26 cellular contexts compared by ENCODE assay signal in genomic region chr10:101241840-101242707, GRCh38. TPM values are rescaled to one million over a fixed set of nuclear protein-coding genes. Genes with fewer than 3 reads are reported as not detected.
DNase-seq lines count a peak whose midpoint lies in the region; ATAC-seq and TF ChIP-seq lines count a peak whose summit lies in the region.
"Had no signal": no experiment of that assay in that cellular context is flagged by ENCODE, and none has a peak within 500 bp of the region (broad histone marks: within the 10 kb centered on the region; RNA-seq: fewer than 3 reads in every experiment).

No MANE protein-coding gene starts in this region.

- H3K4me1 ChIP-seq in lower lobe of right lung (no peaks in the 10 kb centered on the region), upper lobe of right lung (no peaks in the 10 kb centered on the region)
- H3K4me1 ChIP-seq: adrenal gland, foreskin keratinocyte, thyroid gland had no signal

- H3K4me3 ChIP-seq in lower lobe of right lung: no peak overlapping the region
- H3K4me3 ChIP-seq in upper lobe of right lung: no peak overlapping the region
- H3K4me3 ChIP-seq: adrenal gland, dorsolateral prefrontal cortex, SK-N-MC, thyroid gland had no signal

- H3K27ac ChIP-seq in lower lobe of right lung (no peak overlapping the region), upper lobe of right lung (no peak overlapping the region)
- H3K27ac ChIP-seq: adrenal gland, dorsolateral prefrontal cortex, foreskin keratinocyte, HL-60, KMS-11, SK-N-MC, thyroid gland had no signal

- H3K36me3 ChIP-seq in lower lobe of right lung (no peaks in the 10 kb centered on the region), upper lobe of right lung (no peaks in the 10 kb centered on the region)
- H3K36me3 ChIP-seq: adrenal gland, thyroid gland had no signal

- H3K27me3 Mint-ChIP-seq in activated CD8-positive, alpha-beta T cell treated with anti-CD3 and anti-CD28 coated beads for 36 hours: peaks cover 63% of the 10 kb centered on the region

- peak; percentile 53 to 69 for ATAC-seq in lower lobe of right lung
- peak; percentile 61 for ATAC-seq in upper lobe of right lung
- ATAC-seq in activated CD8-positive, alpha-beta T cell treated with anti-CD3 and anti-CD28 coated beads for 36 hours: no peak
- no peak for ATAC-seq in GM21381 (IDR thresholded peaks at IDR 0.05; ENCODE audit: unreplicated experiment)
- ATAC-seq: foreskin keratinocyte had no signal

- H3K27ac Mint-ChIP-seq in activated CD8-positive, alpha-beta T cell treated with anti-CD3 and anti-CD28 coated beads for 36 hours: no peak overlapping the region
- H3K27ac Mint-ChIP-seq: activated B cell treated with CpG ODN at 0.5 μM for 24 hours; activated CD4-positive, alpha-beta memory T cell treated with anti-CD3 and anti-CD28 coated beads, Interleukin-2, amount 10 ng/mL, durations not matched to agents 7 days and 5 days; B cell; T-helper 2 cell treated with Interferon-gamma antibody and Interleukin-4, amounts not matched to agents 5 μg/mL and 100 μg/mL, for 36 hours had no signal

- CTCF ChIA-PET in activated CD8-positive, alpha-beta T cell treated with anti-CD3 and anti-CD28 coated beads for 36 hours (lab: Charles Lee): interaction anchor here (0.7 to 10.8 kb wide), 5 partner anchors 28 to 225 kb away, joined by 4 to 105 read pairs (median 6); no protein-coding TSS in a partner anchor

- no peaks in the 10 kb centered on the region for H3K9me3 Mint-ChIP-seq in activated CD8-positive, alpha-beta T cell treated with anti-CD3 and anti-CD28 coated beads for 36 hours
- H3K9me3 Mint-ChIP-seq: activated B cell treated with CpG ODN at 0.5 μM for 24 hours; activated CD4-positive, alpha-beta memory T cell treated with anti-CD3 and anti-CD28 coated beads, Interleukin-2, amount 10 ng/mL, durations not matched to agents 7 days and 5 days; T-helper 2 cell treated with Interferon-gamma antibody and Interleukin-4, amounts not matched to agents 5 μg/mL and 100 μg/mL, for 36 hours had no signal

- POLR2A ChIA-PET in activated CD8-positive, alpha-beta T cell treated with anti-CD3 and anti-CD28 coated beads for 36 hours (lab: Charles Lee): no interaction called here

- H3K9me3 ChIP-seq in lower lobe of right lung: no peaks in the 10 kb centered on the region
- no peaks in the 10 kb centered on the region for H3K9me3 ChIP-seq in upper lobe of right lung
- H3K9me3 ChIP-seq: adrenal gland, thyroid gland had no signal

- peaks cover 8% of the 10 kb centered on the region for H3K4me1 Mint-ChIP-seq in activated CD8-positive, alpha-beta T cell treated with anti-CD3 and anti-CD28 coated beads for 36 hours (ENCODE audit: low read depth)

- no peak overlapping the region for H3K4me3 Mint-ChIP-seq in activated CD8-positive, alpha-beta T cell treated with anti-CD3 and anti-CD28 coated beads for 36 hours
- H3K4me3 Mint-ChIP-seq: activated B cell treated with CpG ODN at 0.5 μM for 24 hours; activated CD4-positive, alpha-beta memory T cell treated with anti-CD3 and anti-CD28 coated beads, Interleukin-2, amount 10 ng/mL, durations not matched to agents 7 days and 5 days; B cell; T-helper 2 cell treated with Interferon-gamma antibody and Interleukin-4, amounts not matched to agents 5 μg/mL and 100 μg/mL, for 36 hours had no signal

- no peak for TF ChIP-seq RAD21 in Ishikawa (IDR thresholded peaks at IDR 0.05; ENCODE audit: low read depth)

- no peaks in the 10 kb centered on the region for H3K36me3 Mint-ChIP-seq in activated CD8-positive, alpha-beta T cell treated with anti-CD3 and anti-CD28 coated beads for 36 hours (ENCODE audit: low read depth)

- intact Hi-C loops in lower lobe of right lung (cut with DNase I): no loop called here
- intact Hi-C loops in upper lobe of right lung (cut with DNase I): no loop called here
- intact Hi-C loops in activated CD8-positive, alpha-beta T cell treated with anti-CD3 and anti-CD28 coated beads for 36 hours (cut with micrococcal nuclease): no loop called here

- TF ChIP-seq EP300 in Ishikawa (IDR thresholded peaks at IDR 0.05; ENCODE audit: borderline replicate concordance): no peak

- no peak for TF ChIP-seq CTCF in lower lobe of right lung (IDR thresholded peaks at IDR 0.05)
- no peak for TF ChIP-seq CTCF in upper lobe of right lung (IDR thresholded peaks at IDR 0.05)
- TF ChIP-seq CTCF in activated CD8-positive, alpha-beta T cell treated with anti-CD3 and anti-CD28 coated beads for 36 hours (IDR thresholded peaks at IDR 0.05): no peak

- H3K27me3 ChIP-seq in lower lobe of right lung (ENCODE audit: low read depth): peaks cover 71% of the 10 kb centered on the region
- peaks cover 48% of the 10 kb centered on the region for H3K27me3 ChIP-seq in upper lobe of right lung

- DNase-seq in cerebellar nuclear complex (lab: John Stamatoyannopoulos, UW) (peak; percentile 12 to 44), lower lobe of right lung (no peak), upper lobe of right lung (peak; percentile 73), DMS79 treated with DMSO at 0.1 percent for 48 hours (lab: John Stamatoyannopoulos, UW) (no peak)
- DNase-seq in activated CD8-positive, alpha-beta T cell treated with anti-CD3 and anti-CD28 coated beads for 36 hours: no peak
- DNase-seq: activated B cell treated with CpG ODN at 0.5 μM for 24 hours; activated CD4-positive, alpha-beta memory T cell treated with anti-CD3 and anti-CD28 coated beads, Interleukin-2, amount 10 ng/mL, durations not matched to agents 7 days and 5 days; activated T-cell treated with anti-CD3 and anti-CD28 coated beads, Interleukin-2, amount 50 U/mL, for 1 hour; foreskin keratinocyte; hippocampal formation; NCI-H2029; NCI-H226; NK-92 treated with Interleukin-12 subunit alpha and Interleukin-12 subunit beta, amount 100 ng/mL, for 24 hours; stimulated activated CD4-positive, alpha-beta T cell treated with anti-CD3 and anti-CD28 coated beads, Interleukin-1b, Interleukin-23, amount 100 ng/mL, for 48 hours; stimulated activated naive CD4-positive, alpha-beta T cell treated with Interleukin-2 at 50 U/mL for 16 hours; thyroid gland had no signal

TF ChIP-seq in Ishikawa, 13 proteins besides CTCF, POLR2A, EP300 and RAD21:
- TF ChIP-seq CEBPB (IDR thresholded peaks at IDR 0.05) (peak; percentile 39; the same call in 1 of the 2 replicates), NFIC (IDR thresholded peaks at IDR 0.05) (no peak), TAF1 (IDR thresholded peaks at IDR 0.05; ENCODE audit: low read depth) (no peak)
TF ChIP-seq in Ishikawa: peak in this region for 1.

RNA-seq across cellular contexts. Expression of gene LBX1, which starts 12.8 kb away (rescaled TPM):
- not detected for total RNA-seq in lower lobe of right lung
- total RNA-seq in upper lobe of right lung: not detected
- not detected for total RNA-seq in activated CD8-positive, alpha-beta T cell treated with anti-CD3 and anti-CD28 coated beads for 36 hours
- total RNA-seq: activated B cell treated with CpG ODN at 0.5 μM for 24 hours; activated CD4-positive, alpha-beta memory T cell treated with anti-CD3 and anti-CD28 coated beads, Interleukin-2, amount 10 ng/mL, durations not matched to agents 7 days and 5 days; B cell; foreskin keratinocyte; osteocyte; thyroid gland had no signal

Comparison
In these comparisons a context has a peak if more than half of its experiments do, and no peak if none do; other contexts are left out.
1. DNase-seq: peak in cerebellar nuclear complex (2 of 2) and upper lobe of right lung (single experiment); none in lower lobe of right lung (single experiment), activated CD8-positive, alpha-beta T cell treated with anti-CD3 and anti-CD28 coated beads for 36 hours (single experiment) and DMS79 treated with DMSO at 0.1 percent for 48 hours (single experiment).
2. ATAC-seq: peak in lower lobe of right lung (2 of 2) and upper lobe of right lung (single experiment); none in activated CD8-positive, alpha-beta T cell treated with anti-CD3 and anti-CD28 coated beads for 36 hours (single experiment) and GM21381 (single experiment).